20 cellular contexts compared by ENCODE assay signal in the genomic region with DNA sequence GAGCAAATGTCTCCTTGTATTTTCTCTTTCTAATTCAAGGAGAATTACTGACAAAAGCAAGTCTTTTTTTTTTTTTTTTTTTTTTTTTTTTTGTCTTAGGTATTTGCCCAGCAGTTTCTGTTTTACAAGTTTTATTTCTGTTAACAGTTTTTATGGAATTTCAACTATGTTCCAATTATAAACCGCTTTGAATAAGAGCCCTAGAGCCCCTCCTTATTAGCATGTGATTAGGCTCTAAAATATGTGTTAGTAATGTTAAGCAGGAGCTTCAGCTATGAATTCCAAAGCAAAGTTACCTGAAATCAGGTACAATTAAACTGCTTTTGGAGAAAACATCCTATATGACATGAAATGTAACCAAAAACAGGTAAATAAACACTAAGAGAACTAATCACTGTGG.
"Had no signal": no experiment of that assay in that cellular context is flagged by ENCODE, and none has a peak within 500 bp of the region (broad histone marks: within the 10 kb centered on the region; RNA-seq: fewer than 3 reads in every experiment).

No MANE protein-coding gene starts in this region.

- H3K36me3 ChIP-seq: right atrium auricular region, transverse colon had no signal

- H3K36me3 Mint-ChIP-seq: T-cell had no signal

- H3K4me1 Mint-ChIP-seq: activated naive CD8-positive, alpha-beta T cell treated with anti-CD3 and anti-CD28 coated beads, Interleukin-2, amount 50 U/mL, for 24 hours; natural killer cell; T-cell had no signal

- H3K27ac ChIP-seq: right atrium auricular region, transverse colon had no signal

- H3K4me1 ChIP-seq: right atrium auricular region, transverse colon had no signal

- H3K27ac Mint-ChIP-seq: activated naive CD8-positive, alpha-beta T cell treated with anti-CD3 and anti-CD28 coated beads, Interleukin-2, amount 50 U/mL, for 24 hours; activated T-helper 1 cell treated with anti-CD3 and anti-CD28 coated beads, Interleukin-12 subunit alpha, Interleukin-12 subunit beta, Interleukin-2, Interleukin-4 antibody, amounts not matched to agents 30 ng/mL and 10 ng/mL and 1 ng/mL, durations not matched to agents 14 hours and 24 hours and 36 hours; natural killer cell; T-cell had no signal

- ATAC-seq: activated CD4-positive, CD25-positive, alpha-beta regulatory T cell treated with anti-CD3 and anti-CD28 coated beads, Interleukin-2, amount 50 U/mL, for 24 hours; activated naive CD8-positive, alpha-beta T cell treated with anti-CD3 and anti-CD28 coated beads, Interleukin-2, amount 50 U/mL, for 24 hours; left ventricle myocardium superior; natural killer cell; T-cell had no signal

- H3K9me3 Mint-ChIP-seq: activated T-helper 1 cell treated with anti-CD3 and anti-CD28 coated beads, Interleukin-12 subunit alpha, Interleukin-12 subunit beta, Interleukin-2, Interleukin-4 antibody, amounts not matched to agents 30 ng/mL and 10 ng/mL and 1 ng/mL, durations not matched to agents 14 hours and 24 hours and 36 hours had no signal

- H3K4me3 ChIP-seq: right atrium auricular region, transverse colon had no signal

- DNase-seq: activated CD4-positive, alpha-beta T cell treated with anti-CD3 and anti-CD28 coated beads, Interleukin-2, amount 50 U/mL, for 1 hour; activated CD8-positive, alpha-beta memory T cell treated with anti-CD3 and anti-CD28 coated beads for 24 hours; activated naive CD4-positive, alpha-beta T cell treated with Interleukin-2 at 50 U/mL for 16 hours; activated naive CD8-positive, alpha-beta T cell treated with anti-CD3 and anti-CD28 coated beads, Interleukin-2, amount 50 U/mL, for 24 hours; aorta; foreskin fibroblast; left ventricle myocardium superior; mesendoderm; natural killer cell; nucleus accumbens; posterior cingulate gyrus; stimulated activated CD4-positive, alpha-beta T cell treated with anti-CD3 and anti-CD28 coated beads, Interleukin-4, amount 100 ng/mL, for 1 hour; stimulated activated naive CD4-positive, alpha-beta T cell treated with Interleukin-2 at 50 U/mL for 16 hours; substantia nigra; T-cell; T-helper 9 cell; transverse colon had no signal

- H3K4me3 Mint-ChIP-seq: activated naive CD8-positive, alpha-beta T cell treated with anti-CD3 and anti-CD28 coated beads, Interleukin-2, amount 50 U/mL, for 24 hours; activated T-helper 1 cell treated with anti-CD3 and anti-CD28 coated beads, Interleukin-12 subunit alpha, Interleukin-12 subunit beta, Interleukin-2, Interleukin-4 antibody, amounts not matched to agents 30 ng/mL and 10 ng/mL and 1 ng/mL, durations not matched to agents 14 hours and 24 hours and 36 hours; natural killer cell; T-cell had no signal

- H3K27me3 ChIP-seq: right atrium auricular region, transverse colon had no signal

- H3K27me3 Mint-ChIP-seq: activated naive CD8-positive, alpha-beta T cell treated with anti-CD3 and anti-CD28 coated beads, Interleukin-2, amount 50 U/mL, for 24 hours; T-cell had no signal

- H3K9me3 ChIP-seq: right atrium auricular region, transverse colon had no signal
